In the genomic region with DNA sequence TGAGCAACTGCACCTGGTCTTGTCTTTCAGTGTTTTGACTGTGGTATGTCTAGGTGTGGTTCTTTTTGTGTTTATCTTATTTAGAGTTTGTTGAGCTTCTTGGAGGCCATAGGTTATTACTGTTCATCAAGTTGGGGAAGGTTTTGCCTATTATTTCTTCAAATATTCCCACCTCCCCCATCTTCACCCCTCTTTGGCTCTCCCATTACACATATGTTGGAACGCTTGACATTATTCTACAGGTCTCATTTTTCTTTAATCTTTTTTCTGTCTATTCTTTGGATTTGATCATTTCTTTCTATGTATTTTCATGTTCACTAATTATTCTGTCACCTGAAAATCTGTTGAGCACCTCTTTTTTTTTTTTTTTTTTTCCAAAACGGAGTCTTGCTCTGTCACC, we compare ENCODE assay signal across 36 cellular contexts.
"Had no signal": no experiment of that assay in that cellular context is flagged by ENCODE, and none has a peak within 500 bp of the region (broad histone marks: within the 10 kb centered on the region; RNA-seq: fewer than 3 reads in every experiment).

No MANE protein-coding gene starts in this region.

- H3K9me3 ChIP-seq: adrenal gland, ascending aorta, body of pancreas had no signal

- H3K27me3 ChIP-seq: adrenal gland, ascending aorta, body of pancreas, brain microvascular endothelial cell, breast epithelium, cardiac muscle cell had no signal

- H3K27me3 Mint-ChIP-seq: activated naive CD4-positive, alpha-beta T cell treated with anti-CD3 and anti-CD28 coated beads, Interleukin-2, amount 50 U/mL, for 24 hours; activated naive CD8-positive, alpha-beta T cell; activated naive CD8-positive, alpha-beta T cell treated with anti-CD3 and anti-CD28 coated beads for 36 hours; activated naive CD8-positive, alpha-beta T cell treated with anti-CD3 and anti-CD28 coated beads, Interleukin-2, amount 10 ng/mL, durations not matched to agents 7 days and 5 days; activated naive CD8-positive, alpha-beta T cell treated with anti-CD3 and anti-CD28 coated beads, Interleukin-2, amount 50 U/mL, for 24 hours; activated T-cell treated with anti-CD3 and anti-CD28 coated beads, Interleukin-2, amount 50 U/mL, for 24 hours; activated T-helper 17 cell treated with anti-CD3 and anti-CD28 coated beads, Interleukin-2, amount 50 U/mL, for 72 hours; brain; central memory CD8-positive, alpha-beta T cell had no signal

- H3K36me3 ChIP-seq: adrenal gland, ascending aorta, brain microvascular endothelial cell, breast epithelium, cardiac muscle cell had no signal

- H3K4me3 ChIP-seq: adrenal gland, ascending aorta, body of pancreas, breast epithelium, cardiac muscle cell had no signal

- H3K4me1 Mint-ChIP-seq: activated naive CD8-positive, alpha-beta T cell treated with anti-CD3 and anti-CD28 coated beads, Interleukin-2, amount 10 ng/mL, durations not matched to agents 7 days and 5 days; brain had no signal

- H3K4me3 Mint-ChIP-seq: activated naive CD4-positive, alpha-beta T cell treated with anti-CD3 and anti-CD28 coated beads for 36 hours; activated naive CD4-positive, alpha-beta T cell treated with anti-CD3 and anti-CD28 coated beads, Interleukin-2, amount 50 U/mL, for 24 hours; activated naive CD8-positive, alpha-beta T cell; activated naive CD8-positive, alpha-beta T cell treated with anti-CD3 and anti-CD28 coated beads for 36 hours; activated naive CD8-positive, alpha-beta T cell treated with anti-CD3 and anti-CD28 coated beads, Interleukin-2, amount 10 ng/mL, durations not matched to agents 7 days and 5 days; activated naive CD8-positive, alpha-beta T cell treated with anti-CD3 and anti-CD28 coated beads, Interleukin-2, amount 50 U/mL, for 24 hours; activated T-cell treated with anti-CD3 and anti-CD28 coated beads, Interleukin-2, amount 50 U/mL, for 24 hours; activated T-cell treated with anti-CD3 and anti-CD28 coated beads, Interleukin-2, amount 50 U/mL, for 4 hours; activated T-cell treated with anti-CD3 and anti-CD28 coated beads, Interleukin-2, amount 50 U/mL, for 72 hours; activated T-helper 1 cell treated with anti-CD3 and anti-CD28 coated beads, Interleukin-12 subunit alpha, Interleukin-12 subunit beta, Interleukin-2, Interleukin-4 antibody, amounts not matched to agents 30 ng/mL and 10 ng/mL and 1 ng/mL, durations not matched to agents 14 hours and 24 hours and 36 hours; activated T-helper 17 cell treated with anti-CD3 and anti-CD28 coated beads, Interleukin-2, amount 50 U/mL, for 72 hours; brain; central memory CD8-positive, alpha-beta T cell had no signal

- ATAC-seq: activated naive CD4-positive, alpha-beta T cell treated with anti-CD3 and anti-CD28 coated beads, Interleukin-2, amount 50 U/mL, for 72 hours; activated naive CD8-positive, alpha-beta T cell treated with anti-CD3 and anti-CD28 coated beads, Interleukin-2, amount 50 U/mL, for 24 hours; activated T-cell treated with anti-CD3 and anti-CD28 coated beads, Interleukin-2, amount 50 U/mL, for 4 hours; activated T-cell treated with anti-CD3 and anti-CD28 coated beads, Interleukin-2, amount 50 U/mL, for 72 hours; activated T-helper 17 cell treated with anti-CD3 and anti-CD28 coated beads, Interleukin-2, amount 50 U/mL, for 72 hours; body of pancreas had no signal

- DNase-seq: activated effector memory CD4-positive, alpha-beta T cell treated with anti-CD3 and anti-CD28 coated beads, Interleukin-2, amount 50 U/mL, for 16 hours; activated effector memory CD4-positive, alpha-beta T cell treated with Interleukin-2 at 50 U/mL for 16 hours; activated gamma-delta T cell; activated gamma-delta T cell treated with Interleukin-2 at 50 U/mL for 16 hours; activated naive CD4-positive, alpha-beta T cell treated with anti-CD3 and anti-CD28 coated beads for 36 hours; activated naive CD4-positive, alpha-beta T cell treated with anti-CD3 and anti-CD28 coated beads, Interleukin-2, amount 50 U/mL, for 16 hours; activated naive CD4-positive, alpha-beta T cell treated with Interleukin-2 at 50 U/mL for 16 hours; activated naive CD8-positive, alpha-beta T cell treated with anti-CD3 and anti-CD28 coated beads for 36 hours; activated naive CD8-positive, alpha-beta T cell treated with anti-CD3 and anti-CD28 coated beads, Interleukin-2, amount 10 ng/mL, durations not matched to agents 7 days and 5 days; activated naive CD8-positive, alpha-beta T cell treated with anti-CD3 and anti-CD28 coated beads, Interleukin-2, amount 50 U/mL, for 24 hours; activated T-cell treated with anti-CD3 and anti-CD28 coated beads, Interleukin-2, amount 50 U/mL, for 1 hour; activated T-cell treated with anti-CD3 and anti-CD28 coated beads, Interleukin-2, amount 50 U/mL, for 24 hours; activated T-cell treated with anti-CD3 and anti-CD28 coated beads, Interleukin-2, amount 50 U/mL, for 4 hours; activated T-cell treated with anti-CD3 and anti-CD28 coated beads, Interleukin-2, amount 50 U/mL, for 48 hours; activated T-cell treated with anti-CD3 and anti-CD28 coated beads, Interleukin-2, amount 50 U/mL, for 72 hours; adrenal gland; amniotic stem cell; amygdala; anterior cingulate cortex; aorta; body of pancreas; brain microvascular endothelial cell; caudate nucleus; central memory CD4-positive, alpha-beta T cell; cerebellar nuclear complex had no signal

- H3K27ac Mint-ChIP-seq: activated naive CD4-positive, alpha-beta T cell treated with anti-CD3 and anti-CD28 coated beads, Interleukin-2, amount 50 U/mL, for 24 hours; activated naive CD8-positive, alpha-beta T cell; activated naive CD8-positive, alpha-beta T cell treated with anti-CD3 and anti-CD28 coated beads for 36 hours; activated naive CD8-positive, alpha-beta T cell treated with anti-CD3 and anti-CD28 coated beads, Interleukin-2, amount 10 ng/mL, durations not matched to agents 7 days and 5 days; activated naive CD8-positive, alpha-beta T cell treated with anti-CD3 and anti-CD28 coated beads, Interleukin-2, amount 50 U/mL, for 24 hours; activated T-cell treated with anti-CD3 and anti-CD28 coated beads, Interleukin-2, amount 50 U/mL, for 24 hours; activated T-cell treated with anti-CD3 and anti-CD28 coated beads, Interleukin-2, amount 50 U/mL, for 72 hours; activated T-helper 17 cell treated with anti-CD3 and anti-CD28 coated beads, Interleukin-2, amount 50 U/mL, for 72 hours; activated T-helper 2 cell treated with anti-CD3 and anti-CD28 coated beads, Interferon-gamma antibody, Interleukin-2, Interleukin-4, amounts not matched to agents 10 μg/mL and 5 μg/mL and 100 μg/mL, durations not matched to agents 14 hours and 24 hours and 36 hours; brain had no signal

- H3K9me3 Mint-ChIP-seq: activated naive CD4-positive, alpha-beta T cell treated with anti-CD3 and anti-CD28 coated beads for 36 hours; activated naive CD4-positive, alpha-beta T cell treated with anti-CD3 and anti-CD28 coated beads, Interleukin-2, amount 50 U/mL, for 24 hours; activated naive CD4-positive, alpha-beta T cell treated with anti-CD3 and anti-CD28 coated beads, Interleukin-2, amount 50 U/mL, for 72 hours; activated naive CD8-positive, alpha-beta T cell treated with anti-CD3 and anti-CD28 coated beads, Interleukin-2, amount 10 ng/mL, durations not matched to agents 7 days and 5 days; activated naive CD8-positive, alpha-beta T cell treated with anti-CD3 and anti-CD28 coated beads, Interleukin-2, amount 50 U/mL, for 24 hours; activated T-cell treated with anti-CD3 and anti-CD28 coated beads, Interleukin-2, amount 50 U/mL, for 24 hours; activated T-cell treated with anti-CD3 and anti-CD28 coated beads, Interleukin-2, amount 50 U/mL, for 4 hours; activated T-cell treated with anti-CD3 and anti-CD28 coated beads, Interleukin-2, amount 50 U/mL, for 72 hours; activated T-helper 1 cell treated with anti-CD3 and anti-CD28 coated beads, Interleukin-12 subunit alpha, Interleukin-12 subunit beta, Interleukin-2, Interleukin-4 antibody, amounts not matched to agents 30 ng/mL and 10 ng/mL and 1 ng/mL, durations not matched to agents 14 hours and 24 hours and 36 hours; activated T-helper 17 cell treated with anti-CD3 and anti-CD28 coated beads, Interleukin-2, amount 50 U/mL, for 72 hours; activated T-helper 2 cell treated with anti-CD3 and anti-CD28 coated beads, Interferon-gamma antibody, Interleukin-2, Interleukin-4, amounts not matched to agents 10 μg/mL and 5 μg/mL and 100 μg/mL, durations not matched to agents 14 hours and 24 hours and 36 hours; central memory CD8-positive, alpha-beta T cell had no signal

- H3K4me1 ChIP-seq: adrenal gland, body of pancreas, breast epithelium had no signal

- H3K27ac ChIP-seq: adrenal gland, ascending aorta, body of pancreas, brain microvascular endothelial cell, breast epithelium, cardiac muscle cell had no signal
